ENCODE assay signal across 1 cellular context in genomic region chr13:33794576-33794975, GRCh38.
A peak's percentile ranks its signal among the peaks of the same experiment; 100 is the strongest.
TF ChIP-seq lines count a peak whose summit lies in the region.

No MANE protein-coding gene starts in this region.

TF ChIP-seq in HepG2, 621 proteins besides CTCF, POLR2A, EP300 and RAD21:
- TF ChIP-seq MYC (CRISPR knock-in tag; IDR thresholded peaks at IDR 0.05; ENCODE audit: borderline replicate concordance) (no peak), ETV5 (CRISPR knock-in tag; IDR thresholded peaks at IDR 0.05; ENCODE audit: borderline replicate concordance) (no peak)
- TF ChIP-seq, protein P1, sequence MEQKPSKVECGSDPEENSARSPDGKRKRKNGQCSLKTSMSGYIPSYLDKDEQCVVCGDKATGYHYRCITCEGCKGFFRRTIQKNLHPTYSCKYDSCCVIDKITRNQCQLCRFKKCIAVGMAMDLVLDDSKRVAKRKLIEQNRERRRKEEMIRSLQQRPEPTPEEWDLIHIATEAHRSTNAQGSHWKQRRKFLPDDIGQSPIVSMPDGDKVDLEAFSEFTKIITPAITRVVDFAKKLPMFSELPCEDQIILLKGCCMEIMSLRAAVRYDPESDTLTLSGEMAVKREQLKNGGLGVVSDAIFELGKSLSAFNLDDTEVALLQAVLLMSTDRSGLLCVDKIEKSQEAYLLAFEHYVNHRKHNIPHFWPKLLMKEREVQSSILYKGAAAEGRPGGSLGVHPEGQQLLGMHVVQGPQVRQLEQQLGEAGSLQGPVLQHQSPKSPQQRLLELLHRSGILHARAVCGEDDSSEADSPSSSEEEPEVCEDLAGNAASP (CRISPR knock-in tag; IDR thresholded peaks at IDR 0.05; ENCODE audit: borderline replicate concordance) = peak; percentile 40; the same call in 1 of the 2 replicates
